8 cellular contexts compared by ENCODE assay signal in the genomic region with DNA sequence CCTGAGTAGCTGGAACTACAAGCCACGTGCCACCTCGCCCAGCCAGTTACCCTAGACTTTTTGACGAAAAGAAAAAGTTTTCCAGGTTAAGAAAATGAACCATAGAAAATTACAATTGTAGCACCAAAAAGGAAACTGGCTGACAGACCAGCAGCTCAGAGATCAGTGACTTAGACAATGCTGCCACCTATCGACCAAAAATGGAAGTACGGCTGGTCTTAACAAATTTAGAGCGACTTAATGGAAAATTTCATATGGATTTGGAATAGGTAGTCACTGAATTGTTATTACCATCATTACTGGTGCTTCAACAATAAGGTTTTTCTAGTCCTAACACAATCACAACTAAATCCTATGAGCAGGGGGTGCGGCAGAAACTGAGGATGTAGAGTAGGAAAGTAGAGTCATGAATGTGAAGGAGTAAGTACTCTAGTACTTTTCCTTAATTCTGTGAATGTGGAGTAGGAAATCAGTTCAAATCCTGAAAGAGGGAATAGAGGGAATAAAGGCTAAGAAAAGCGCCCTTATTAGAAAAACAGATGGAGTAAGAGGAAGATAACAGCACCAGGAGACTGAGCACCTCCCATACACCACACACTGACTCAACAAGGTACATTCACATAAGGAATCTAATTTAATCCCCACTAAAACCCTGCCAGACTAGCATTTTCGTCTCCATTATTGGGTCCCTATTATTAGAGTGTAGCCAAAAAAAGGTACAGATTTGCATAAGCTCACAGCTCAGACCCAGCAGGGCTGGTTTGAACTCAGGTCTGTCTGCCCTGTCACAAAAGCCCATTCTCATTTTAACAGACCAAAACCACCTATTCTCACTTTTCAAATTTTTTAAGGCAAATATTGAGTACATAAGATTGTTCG. TPM values are rescaled to one million over a fixed set of nuclear protein-coding genes. Genes with fewer than 3 reads are reported as not detected.
DNase-seq lines count a peak whose midpoint lies in the region; ATAC-seq and TF ChIP-seq lines count a peak whose summit lies in the region.

No MANE protein-coding gene starts in this region.

- POLR2A ChIA-PET in T-cell (lab: Charles Lee) = no interaction called here

- no peak for TF ChIP-seq EP300 in sigmoid colon (IDR thresholded peaks at IDR 0.05)

- peaks cover 9% of the 10 kb centered on the region for H3K27me3 ChIP-seq in adrenal gland
- no peaks in the 10 kb centered on the region for H3K27me3 ChIP-seq in right atrium auricular region
- peaks cover 0 to 11% (median 0%) of the 10 kb centered on the region in 3 donors for H3K27me3 ChIP-seq in sigmoid colon

- DNase-seq in AG10803 (ENCODE audit: low read depth) (peak; percentile 72), NCI-H1105 treated with DMSO at 0.1 percent for 48 hours (lab: John Stamatoyannopoulos, UW) (peak; percentile 62), T-cell (peak; percentile 20 to 77 (median 62)), adrenal gland (peak; percentile 57 to 93 (median 79)), right atrium auricular region (ENCODE audit: low spot score) (peak; percentile 83), sigmoid colon (peak; percentile 75)

- no peaks in the 10 kb centered on the region for H3K9me3 Mint-ChIP-seq in T-cell

- WGBS in adrenal gland, 4 donors = 0 to 1% (median 1%) methylated on average over 9 to 10 of the region's 10 CpGs
- WGBS in sigmoid colon, 2 donors = 0 to 6% methylated on average over 10 of the region's 10 CpGs

- TF ChIP-seq CTCF in AG10803 (conservative IDR thresholded peaks at IDR 0.05; ENCODE audit: low read length) (peak; percentile 95), adrenal gland (IDR thresholded peaks at IDR 0.05) (peak; percentile 94 to 97 (median 96)), right atrium auricular region (IDR thresholded peaks at IDR 0.05) (peak; percentile 94 to 97), sigmoid colon (IDR thresholded peaks at IDR 0.05) (peak; percentile 82 to 92 (median 89))

- H3K27ac Mint-ChIP-seq in T-cell = peak overlapping the region in 1 of 2 donors; percentile 44

- peaks cover 61 to 65% of the 10 kb centered on the region in 2 donors for H3K27me3 Mint-ChIP-seq in T-cell

- H3K4me3 Mint-ChIP-seq in T-cell = no peak overlapping the region

- H3K9me3 ChIP-seq in adrenal gland (replicated peaks in 1 of 3) (no peaks in the 10 kb centered on the region), right atrium auricular region (no peaks in the 10 kb centered on the region), sigmoid colon (no peaks in the 10 kb centered on the region)

- peaks cover 18 to 23% (median 22%) of the 10 kb centered on the region in 3 donors for H3K4me1 Mint-ChIP-seq in T-cell

- peaks cover 7% of the 10 kb centered on the region in 2 donors for H3K4me1 ChIP-seq in adrenal gland (replicated peaks in 1 of 2)
- H3K4me1 ChIP-seq in right atrium auricular region = peaks cover 0 to 8% of the 10 kb centered on the region in 2 donors
- peaks cover 0 to 5% (median 2%) of the 10 kb centered on the region in 4 donors for H3K4me1 ChIP-seq in sigmoid colon

- no peak for TF ChIP-seq POLR2A in adrenal gland (IDR thresholded peaks at IDR 0.05)
- TF ChIP-seq POLR2A in sigmoid colon (IDR thresholded peaks at IDR 0.05) = no peak

- CTCF ChIA-PET in T-cell (lab: Charles Lee) = interaction anchor here (0.6 to 3.8 kb wide), 13 partner anchors 9 to 321 kb away, joined by 3 to 53 read pairs (median 6); no protein-coding TSS in a partner anchor

- H3K36me3 Mint-ChIP-seq in T-cell = no peaks in the 10 kb centered on the region

- intact Hi-C loops in adrenal gland (cut with DNase I) (loop anchor here (5.0 to 10.0 kb wide), 3 partner anchors 181 to 338 kb away; no protein-coding TSS in a partner anchor), sigmoid colon (cut with DNase I) (loop anchor here (1.0 to 10.0 kb wide), 4 partner anchors 200 to 572 kb away; a partner anchor contains a TSS)

- H3K36me3 ChIP-seq in adrenal gland (replicated peaks in 1 of 2) (no peaks in the 10 kb centered on the region), right atrium auricular region (no peaks in the 10 kb centered on the region), sigmoid colon (no peaks in the 10 kb centered on the region)

- H3K4me3 ChIP-seq in AG10803 (ENCODE audit: low read length) (no peak overlapping the region), adrenal gland (no peak overlapping the region), right atrium auricular region (no peak overlapping the region), sigmoid colon (no peak overlapping the region)

- peak; percentile 35 for ATAC-seq in GM19372 (IDR thresholded peaks at IDR 0.05; ENCODE audit: low read depth, unreplicated experiment)
- ATAC-seq in T-cell (replicated peaks in 1 of 4) = peak in 3 of 4 experiments; percentile 50 to 71 (median 56)
- ATAC-seq in GM18873 (IDR thresholded peaks at IDR 0.05; ENCODE audit: low FRiP score, unreplicated experiment) = no peak

- no peak overlapping the region for H3K27ac ChIP-seq in adrenal gland
- no peak overlapping the region for H3K27ac ChIP-seq in right atrium auricular region
- H3K27ac ChIP-seq in sigmoid colon = no peak overlapping the region

RNA-seq across cellular contexts. Expression of a gene that starts 37.9 kb away (rescaled TPM):
- total RNA-seq in T-cell (10 to 100 TPM; 33.1 to 66.7 (median 40.4) TPM), adrenal gland (100 to 1,000 TPM; 193 to 375 (median 252) TPM), right atrium auricular region (100 to 1,000 TPM; 491 to 509 TPM), sigmoid colon (100 to 1,000 TPM; 162 to 269 (median 201) TPM)
- polyA plus RNA-seq in adrenal gland (100 to 1,000 TPM; 287 to 434 (median 289) TPM), sigmoid colon (100 to 1,000 TPM; 131 to 359 (median 191) TPM)

RNA-seq across cellular contexts. Expression of a gene that starts 49.4 kb away (rescaled TPM):
- total RNA-seq in T-cell (not detected), adrenal gland (not detected), right atrium auricular region (not detected), sigmoid colon (not detected)
- polyA plus RNA-seq in adrenal gland (not detected), sigmoid colon (not detected)
